In the genomic region with DNA sequence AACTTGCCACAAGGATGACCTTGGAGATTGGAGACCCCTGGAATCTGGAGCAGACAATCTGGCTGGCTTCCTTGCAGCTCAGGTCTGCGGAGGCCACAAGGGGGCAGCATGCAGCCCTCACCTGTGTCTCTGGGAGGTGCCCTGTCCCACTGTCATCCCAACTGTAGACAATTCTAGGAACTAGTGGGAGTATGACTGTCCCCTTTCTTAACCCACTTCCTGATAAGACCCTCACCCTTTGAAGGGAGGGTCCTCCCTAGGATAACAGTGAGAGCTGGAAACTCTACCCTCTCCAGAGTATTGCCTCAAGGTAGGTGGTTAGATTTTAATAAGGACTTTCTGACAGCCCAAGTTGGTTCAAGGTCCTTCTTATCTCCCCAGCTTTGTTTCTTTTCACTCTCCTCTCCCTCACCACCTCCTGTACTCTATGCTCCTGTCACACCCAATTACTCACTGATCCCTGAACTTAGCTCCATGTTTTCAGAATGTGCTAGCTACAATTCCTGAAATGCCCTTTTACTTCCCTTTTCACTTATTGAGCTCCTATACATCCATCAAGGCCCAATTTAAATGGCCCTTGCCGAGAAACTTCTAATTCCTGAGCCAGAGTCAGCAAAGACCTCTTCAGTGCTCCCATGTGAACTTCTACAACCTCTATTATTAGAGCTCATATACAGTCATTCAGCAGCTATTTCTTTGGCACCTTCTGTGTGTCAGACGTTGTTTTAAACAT, we compare ENCODE assay signal across 8 cellular contexts. TPM values are rescaled to one million over a fixed set of nuclear protein-coding genes. Genes with fewer than 3 reads are reported as not detected.
DNase-seq lines count a peak whose midpoint lies in the region; ATAC-seq lines count a peak whose summit lies in the region.

No MANE protein-coding gene starts in this region.

- peaks cover 22% of the 10 kb centered on the region for H3K36me3 Mint-ChIP-seq in activated naive CD8-positive, alpha-beta T cell treated with anti-CD3 and anti-CD28 coated beads, Interleukin-2, amount 50 U/mL, for 24 hours (ENCODE audit: low read depth)

- peak; percentile 39 for DNase-seq in AG08396 (ENCODE audit: low spot score)
- DNase-seq in H7 = peak; percentile 82
- DNase-seq in T follicular helper cell (ENCODE audit: low read depth) = peak; percentile 53
- DNase-seq in activated naive CD8-positive, alpha-beta T cell treated with anti-CD3 and anti-CD28 coated beads, Interleukin-2, amount 50 U/mL, for 24 hours = peak; percentile 73
- DNase-seq in islet precursor cell = peak; percentile 83
- DNase-seq in stimulated activated CD4-positive, alpha-beta T cell treated with anti-CD3 and anti-CD28 coated beads, Interleukin-4, amount 100 ng/mL, for 24 hours = peak; percentile 74

- no peaks in the 10 kb centered on the region for H3K4me1 Mint-ChIP-seq in activated naive CD8-positive, alpha-beta T cell treated with anti-CD3 and anti-CD28 coated beads, Interleukin-2, amount 50 U/mL, for 24 hours

- H3K9me3 Mint-ChIP-seq in activated naive CD8-positive, alpha-beta T cell treated with anti-CD3 and anti-CD28 coated beads, Interleukin-2, amount 50 U/mL, for 24 hours = no peaks in the 10 kb centered on the region

- no peaks in the 10 kb centered on the region for H3K27me3 ChIP-seq in H7 (ENCODE audit: control insufficient read depth, insufficient read depth, low read length)

- peaks cover 6% of the 10 kb centered on the region for H3K36me3 ChIP-seq in H7 (replicated peaks; ENCODE audit: control insufficient read depth, insufficient read depth, low read length)

- H3K27ac Mint-ChIP-seq in activated naive CD8-positive, alpha-beta T cell treated with anti-CD3 and anti-CD28 coated beads, Interleukin-2, amount 50 U/mL, for 24 hours = no peak overlapping the region

- ATAC-seq in activated naive CD8-positive, alpha-beta T cell treated with anti-CD3 and anti-CD28 coated beads, Interleukin-2, amount 50 U/mL, for 24 hours = peak; percentile 65
- ATAC-seq in HG03025 (IDR thresholded peaks at IDR 0.05; ENCODE audit: low FRiP score, unreplicated experiment) = no peak
- ATAC-seq in HG02642 (IDR thresholded peaks at IDR 0.05; ENCODE audit: poor library complexity, unreplicated experiment) = no peak

- H3K27me3 Mint-ChIP-seq in activated naive CD8-positive, alpha-beta T cell treated with anti-CD3 and anti-CD28 coated beads, Interleukin-2, amount 50 U/mL, for 24 hours = no peaks in the 10 kb centered on the region

- H3K4me3 Mint-ChIP-seq in activated naive CD8-positive, alpha-beta T cell treated with anti-CD3 and anti-CD28 coated beads, Interleukin-2, amount 50 U/mL, for 24 hours = no peak overlapping the region

- H3K4me3 ChIP-seq in H7 (ENCODE audit: insufficient read depth, low read depth, low read length) = no peak overlapping the region

RNA-seq across cellular contexts. Expression of a gene that starts 9.2 kb away (rescaled TPM):
- 1.5 and 2.7 TPM in 2 replicates for total RNA-seq in H7 (2014; rRNA removed; shearing (Covaris generic))
